Comparison of ENCODE assay signal across 25 cellular contexts in the genomic region with DNA sequence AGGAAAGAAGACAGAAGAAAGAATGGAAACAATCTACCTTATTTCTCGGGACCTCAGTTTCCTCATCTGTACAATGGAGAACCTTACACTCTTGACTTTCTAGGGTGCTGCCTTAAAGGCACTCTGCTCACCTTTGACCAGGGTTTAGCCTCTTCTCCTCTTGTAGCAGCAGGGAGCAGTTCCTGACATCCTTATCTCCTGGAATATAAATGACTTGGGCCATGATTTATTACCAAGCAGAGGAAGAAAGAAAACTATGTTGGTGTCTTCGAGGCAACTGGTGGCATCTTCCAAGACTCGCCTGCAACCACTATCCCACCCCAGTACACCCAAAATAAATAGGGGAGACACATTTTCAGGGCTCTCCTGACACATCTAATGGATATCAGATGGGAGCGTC.
DNase-seq lines count a peak whose midpoint lies in the region; ATAC-seq and TF ChIP-seq lines count a peak whose summit lies in the region.
"Had no signal": no experiment of that assay in that cellular context is flagged by ENCODE, and none has a peak within 500 bp of the region (broad histone marks: within the 10 kb centered on the region; RNA-seq: fewer than 3 reads in every experiment).

No MANE protein-coding gene starts in this region.

- H2BK15ac ChIP-seq in mesendoderm (replicated peaks; ENCODE audit: low read depth): no peak overlapping the region

- H3K4me3 ChIP-seq in cardiac muscle cell (no peak overlapping the region), right cardiac atrium (ENCODE audit: low read length) (no peak overlapping the region), mesendoderm (ENCODE audit: low read length) (no peak overlapping the region), rectal smooth muscle tissue (ENCODE audit: low read length) (no peak overlapping the region)
- H3K4me3 ChIP-seq: GM12878 had no signal

- H3K4me1 ChIP-seq in cardiac muscle cell (ENCODE audit: low read depth) (peaks cover 57% of the 10 kb centered on the region), right cardiac atrium (ENCODE audit: control insufficient read depth, insufficient read depth, low read length) (no peaks in the 10 kb centered on the region), mesendoderm (ENCODE audit: control insufficient read depth, low read depth, low read length) (peaks cover 21% of the 10 kb centered on the region), rectal smooth muscle tissue (ENCODE audit: control insufficient read depth, insufficient read depth, low read length) (peaks cover 37% of the 10 kb centered on the region)

- intact Hi-C loops in right cardiac atrium (cut with DNase I): loop anchor here in 3 of 4 donors (10.0 kb wide), 2 partner anchors 176 to 186 kb away; no protein-coding TSS in a partner anchor

- peak overlapping the region; percentile 18 for H3K18ac ChIP-seq in mesendoderm (ENCODE audit: low read length)

- H3K23ac ChIP-seq in mesendoderm (ENCODE audit: low read length): no peak overlapping the region

- no peak overlapping the region for H3K4ac ChIP-seq in mesendoderm (ENCODE audit: low read depth, low read length)

- peak overlapping the region; percentile 69 for H3K56ac ChIP-seq in mesendoderm (ENCODE audit: low read length)

- no peaks in the 10 kb centered on the region for H3K79me1 ChIP-seq in mesendoderm (ENCODE audit: low read length)

- no peaks in the 10 kb centered on the region for H3K79me2 ChIP-seq in mesendoderm (ENCODE audit: control insufficient read depth, insufficient read depth, low read length)

- TF ChIP-seq CTCF in cardiac muscle cell (IDR thresholded peaks at IDR 0.05; ENCODE audit: low read depth, low read length): no peak

- no peak for DNase-seq in cardiac muscle cell (ENCODE audit: low read depth in 1 of 2, low spot score in 1 of 2)
- DNase-seq in right cardiac atrium: no peak
- no peak for DNase-seq in mesendoderm
- no peak for DNase-seq in NCI-H2029 (lab: John Stamatoyannopoulos, UW)
- DNase-seq: CD8-positive, alpha-beta memory T cell; DMS 273 treated with DMSO at 0.1 percent for 48 hours; DMS79; EL; GDM1; GOT3; HCEC 1CT; MV-4-11; NCI-H1105; NCI-H1436 treated with DMSO at 0.1 percent for 48 hours; NCI-H187 treated with DMSO at 0.1 percent for 48 hours; NCI-H524 treated with DMSO at 0.1 percent for 48 hours; NK-92 treated with Interleukin-12 subunit alpha and Interleukin-12 subunit beta, amount 100 ng/mL, for 24 hours; PC-3 had no signal

- no peak for ATAC-seq in right cardiac atrium
- no peak for ATAC-seq in GM19395 (IDR thresholded peaks at IDR 0.05; ENCODE audit: unreplicated experiment)
- no peak for ATAC-seq in HG03520 (IDR thresholded peaks at IDR 0.05; ENCODE audit: unreplicated experiment)
- ATAC-seq: GM12878, HepG2, PC-3 had no signal

- H3K9me3 ChIP-seq in cardiac muscle cell (ENCODE audit: low read depth) (no peaks in the 10 kb centered on the region), right cardiac atrium (ENCODE audit: control insufficient read depth, low read length) (no peaks in the 10 kb centered on the region)

- no peak overlapping the region for H2AK5ac ChIP-seq in mesendoderm (ENCODE audit: low read length)

- WGBS in right cardiac atrium: 68% methylated on average over 4 of the region's 4 CpGs
- WGBS in mesendoderm (ENCODE audit: extremely low coverage, insufficient coverage, low lambda C conversion rate): no CpG with 5 or more reads among the region's 4 CpGs

- H3K27ac ChIP-seq in cardiac muscle cell (peak overlapping the region; percentile 77), right cardiac atrium (ENCODE audit: low read length) (no peak overlapping the region), mesendoderm (ENCODE audit: low read depth, low read length) (peak overlapping the region; percentile 77), rectal smooth muscle tissue (ENCODE audit: low read depth, low read length) (peak overlapping the region; percentile 81)
- H3K27ac ChIP-seq: 22Rv1, C4-2B had no signal

- no peak overlapping the region for H4K5ac ChIP-seq in mesendoderm (ENCODE audit: low read length)

- no peaks in the 10 kb centered on the region for H3K36me3 ChIP-seq in cardiac muscle cell
- H3K36me3 ChIP-seq in mesendoderm (ENCODE audit: control insufficient read depth, insufficient read depth, low read length): no peaks in the 10 kb centered on the region
- no peaks in the 10 kb centered on the region for H3K36me3 ChIP-seq in rectal smooth muscle tissue (ENCODE audit: control insufficient read depth, insufficient read depth, low read length)

- no peak overlapping the region for H3K4me2 ChIP-seq in mesendoderm (ENCODE audit: low read length)

- no peak overlapping the region for H2BK120ac ChIP-seq in mesendoderm (ENCODE audit: low read depth, low read length)

- H3K9ac ChIP-seq in mesendoderm (ENCODE audit: low read length): no peak overlapping the region
- no peak overlapping the region for H3K9ac ChIP-seq in rectal smooth muscle tissue (ENCODE audit: low read length)

- no peak overlapping the region for H4K8ac ChIP-seq in mesendoderm (ENCODE audit: low read depth, low read length)

- peak overlapping the region; percentile 69 for H2BK5ac ChIP-seq in mesendoderm (ENCODE audit: low read length)

- H3K27me3 ChIP-seq in cardiac muscle cell (no peaks in the 10 kb centered on the region), right cardiac atrium (ENCODE audit: control insufficient read depth, insufficient read depth) (peaks cover 4% of the 10 kb centered on the region), mesendoderm (ENCODE audit: insufficient read depth, low read length, poor library complexity) (no peaks in the 10 kb centered on the region), rectal smooth muscle tissue (ENCODE audit: control insufficient read depth, insufficient read depth, low read length) (no peaks in the 10 kb centered on the region)
